Comparison of ENCODE assay signal across 8 cellular contexts in genomic region chr1:31705080-31705866, GRCh38. TPM values are rescaled to one million over a fixed set of nuclear protein-coding genes. Genes with fewer than 3 reads are reported as not detected.
A peak's percentile ranks its signal among the peaks of the same experiment; 100 is the strongest.
DNase-seq lines count a peak whose midpoint lies in the region; ATAC-seq lines count a peak whose summit lies in the region.

No MANE protein-coding gene starts in this region.

- no peaks in the 10 kb centered on the region for H4K20me1 ChIP-seq in BLaER1

- peak overlapping the region in 6 of 10 donors; percentile 30 to 69 (median 57) for H3K4me3 Mint-ChIP-seq in naive thymus-derived CD4-positive, alpha-beta T cell

- peak overlapping the region in 2 of 9 donors; percentile 58 to 67 for H3K27ac Mint-ChIP-seq in naive thymus-derived CD4-positive, alpha-beta T cell

- no peak overlapping the region for H3K4me3 ChIP-seq in BLaER1
- H3K4me3 ChIP-seq in naive thymus-derived CD4-positive, alpha-beta T cell (ENCODE audit: low read length), result no peak overlapping the region
- H3K4me3 ChIP-seq in stomach smooth muscle (ENCODE audit: low read length in 2 of 2), result peak overlapping the region; percentile 41 to 75

- H3K4me1 Mint-ChIP-seq in naive thymus-derived CD4-positive, alpha-beta T cell, result peaks cover 14 to 42% (median 28%) of the 10 kb centered on the region in 7 donors

- H3K9ac ChIP-seq in BLaER1, result no peak overlapping the region
- H3K9ac ChIP-seq in stomach smooth muscle (ENCODE audit: low read length in 2 of 2), result peak overlapping the region in 1 of 2 donors; percentile 76

- CTCF ChIA-PET in naive thymus-derived CD4-positive, alpha-beta T cell (lab: Charles Lee), result interaction anchor here (0.7 kb wide), 1 partner anchor 140 kb away, joined by 5 read pairs; no protein-coding TSS in a partner anchor

- no peaks in the 10 kb centered on the region for H3K36me3 ChIP-seq in BLaER1
- H3K36me3 ChIP-seq in naive thymus-derived CD4-positive, alpha-beta T cell (ENCODE audit: control insufficient read depth in 2 of 3, insufficient read depth in 3 of 3, low read length in 3 of 3), result no peaks in the 10 kb centered on the region
- H3K36me3 ChIP-seq in stomach smooth muscle (ENCODE audit: control insufficient read depth in 2 of 2, insufficient read depth in 2 of 2, low read length in 2 of 2), result no peaks in the 10 kb centered on the region

- H3K36me3 Mint-ChIP-seq in naive thymus-derived CD4-positive, alpha-beta T cell, result peaks cover 0 to 4% (median 0%) of the 10 kb centered on the region in 5 donors

- DNase-seq in HuH-7 (ENCODE audit: low spot score) (peak; percentile 66), epithelial cell of prostate (ENCODE audit: low read depth, low spot score) (no peak)
- DNase-seq in activated CD8-positive, alpha-beta memory T cell treated with anti-CD3 and anti-CD28 coated beads for 1 hour (ENCODE audit: extremely low read depth in 1 of 2, low read depth in 1 of 2), result peak; percentile 16 to 43
- peak in 3 of 9 donors; percentile 13 to 80 (median 21) for DNase-seq in naive thymus-derived CD4-positive, alpha-beta T cell

- H3K27ac ChIP-seq in BLaER1, result no peak overlapping the region
- H3K27ac ChIP-seq in epithelial cell of prostate, result peak overlapping the region; percentile 87
- no peak overlapping the region for H3K27ac ChIP-seq in naive thymus-derived CD4-positive, alpha-beta T cell (ENCODE audit: low read depth, low read length)
- peak overlapping the region; percentile 87 for H3K27ac ChIP-seq in stomach smooth muscle (ENCODE audit: low read length)

- H3K4me2 ChIP-seq in BLaER1, result peak overlapping the region; percentile 68

- H3K27me3 ChIP-seq in BLaER1 (peaks cover 35% of the 10 kb centered on the region), stomach smooth muscle (ENCODE audit: control insufficient read depth in 1 of 2, insufficient read depth in 2 of 2, low read length in 2 of 2) (no peaks in the 10 kb centered on the region)
- H3K27me3 ChIP-seq in naive thymus-derived CD4-positive, alpha-beta T cell (ENCODE audit: control insufficient read depth in 2 of 2, insufficient read depth in 2 of 2, low read length in 2 of 2), result peaks cover 0 to 12% of the 10 kb centered on the region in 2 donors

- intact Hi-C loops in naive thymus-derived CD4-positive, alpha-beta T cell (cut with micrococcal nuclease), result loop anchor here in 1 of 2 donors (5.0 kb wide), 1 partner anchor 43 kb away; no protein-coding TSS in a partner anchor

- H3K9me3 ChIP-seq in BLaER1, result no peaks in the 10 kb centered on the region
- no peaks in the 10 kb centered on the region for H3K9me3 ChIP-seq in naive thymus-derived CD4-positive, alpha-beta T cell (ENCODE audit: control insufficient read depth in 2 of 3, low read length in 3 of 3)
- no peaks in the 10 kb centered on the region for H3K9me3 ChIP-seq in stomach smooth muscle (ENCODE audit: control insufficient read depth in 2 of 2, low read length in 2 of 2)

- peak; percentile 70 for ATAC-seq in naive thymus-derived CD4-positive, alpha-beta T cell
- ATAC-seq in GM19023 (IDR thresholded peaks at IDR 0.05; ENCODE audit: unreplicated experiment), result no peak
- ATAC-seq in GM18909 (IDR thresholded peaks at IDR 0.05; ENCODE audit: poor library complexity, unreplicated experiment), result no peak

- peaks cover 42 to 62% (median 45%) of the 10 kb centered on the region in 5 donors for H3K27me3 Mint-ChIP-seq in naive thymus-derived CD4-positive, alpha-beta T cell

- POLR2A ChIA-PET in naive thymus-derived CD4-positive, alpha-beta T cell (lab: Charles Lee), result interaction anchor here (0.5 kb wide), 1 partner anchor 689 kb away, joined by 3 read pairs; the partner anchor contains the start of gene BSDC1

- H3K4me1 ChIP-seq in BLaER1 (peaks cover 54% of the 10 kb centered on the region), stomach smooth muscle (ENCODE audit: control insufficient read depth, insufficient read depth, low read length) (peaks cover 54% of the 10 kb centered on the region)
- H3K4me1 ChIP-seq in naive thymus-derived CD4-positive, alpha-beta T cell (ENCODE audit: control insufficient read depth in 2 of 2, insufficient read depth in 2 of 2, low read length in 2 of 2), result peaks cover 8 to 12% of the 10 kb centered on the region in 2 donors

- peaks cover 0 to 3% (median 0%) of the 10 kb centered on the region in 11 donors for H3K9me3 Mint-ChIP-seq in naive thymus-derived CD4-positive, alpha-beta T cell

RNA-seq across cellular contexts. Expression of gene COL16A1, which starts 1.5 kb away (rescaled TPM):
- under 1 TPM in 1 of 5 experiments, not detected in 4; 0.37 TPM for total RNA-seq in naive thymus-derived CD4-positive, alpha-beta T cell
- under 1 TPM in 1 of 2 donors, not detected in 1; 0.31 TPM for polyA plus RNA-seq in naive thymus-derived CD4-positive, alpha-beta T cell

RNA-seq across cellular contexts. Expression of gene ADGRB2, which starts 58.9 kb away (rescaled TPM):
- 1 to 10 TPM in 1 of 5 experiments, under 1 TPM in 4; 0.11 to 4.3 (median 0.43) TPM for total RNA-seq in naive thymus-derived CD4-positive, alpha-beta T cell
- not detected for polyA plus RNA-seq in naive thymus-derived CD4-positive, alpha-beta T cell

Comparison
In these comparisons a context has a peak if more than half of its experiments do, and no peak if none do; other contexts are left out.
1. H3K27ac ChIP-seq: peak in epithelial cell of prostate (single experiment) and stomach smooth muscle (single experiment); none in BLaER1 (single experiment) and naive thymus-derived CD4-positive, alpha-beta T cell (single experiment).
2. H3K4me3 ChIP-seq: peak in stomach smooth muscle (2 of 2); none in BLaER1 (single experiment) and naive thymus-derived CD4-positive, alpha-beta T cell (single experiment).